16 cellular contexts compared by ENCODE assay signal in genomic region chr14:50804181-50804721, GRCh38. TPM values are rescaled to one million over a fixed set of nuclear protein-coding genes. Genes with fewer than 3 reads are reported as not detected.
DNase-seq lines count a peak whose midpoint lies in the region; ATAC-seq, FAIRE-seq and TF ChIP-seq lines count a peak whose summit lies in the region.
"Had no signal": no experiment of that assay in that cellular context is flagged by ENCODE, and none has a peak within 500 bp of the region (broad histone marks: within the 10 kb centered on the region; RNA-seq: fewer than 3 reads in every experiment).

No MANE protein-coding gene starts in this region.

- no peak overlapping the region for H3K4me3 Mint-ChIP-seq in activated naive CD8-positive, alpha-beta T cell
- H3K4me3 Mint-ChIP-seq in activated naive CD8-positive, alpha-beta T cell treated with anti-CD3 and anti-CD28 coated beads for 36 hours: no peak overlapping the region
- H3K4me3 Mint-ChIP-seq: activated CD4-positive, alpha-beta memory T cell treated with anti-CD3 and anti-CD28 coated beads, Interleukin-2, amount 10 ng/mL, durations not matched to agents 7 days and 5 days; T-cell had no signal

- no peak for DNase-seq in activated naive CD8-positive, alpha-beta T cell treated with anti-CD3 and anti-CD28 coated beads for 36 hours
- DNase-seq in choroid plexus epithelial cell (ENCODE audit: low read depth) (peak; percentile 31), lung microvascular endothelial cell (ENCODE audit: low read depth in 2 of 2) (peak; percentile 33 to 79), upper lobe of right lung (no peak), small intestine (no peak)
- no peak for DNase-seq in activated CD8-positive, alpha-beta memory T cell treated with anti-CD3 and anti-CD28 coated beads, Interleukin-2, amount 50 U/mL, for 4 hours
- DNase-seq: activated CD4-positive, alpha-beta memory T cell treated with anti-CD3 and anti-CD28 coated beads, Interleukin-2, amount 10 ng/mL, durations not matched to agents 7 days and 5 days; GDM1; mesendoderm; NK-92 treated with Interleukin-12 subunit alpha and Interleukin-12 subunit beta, amount 100 ng/mL, for 24 hours; stimulated activated CD4-positive, alpha-beta T cell treated with anti-CD3 and anti-CD28 coated beads, Interleukin-12 subunit alpha, Interleukin-12 subunit beta, amount 100 ng/mL, for 4 hours; T-cell had no signal

- FAIRE-seq in small intestine (lab: Jason Lieb, UNC): no peak
- FAIRE-seq: A204.1 had no signal

- TF ChIP-seq CTCF in choroid plexus epithelial cell (conservative IDR thresholded peaks at IDR 0.05; ENCODE audit: low read depth, low read length) (no peak), upper lobe of right lung (IDR thresholded peaks at IDR 0.05) (no peak)

- peaks cover 13% of the 10 kb centered on the region for H3K36me3 Mint-ChIP-seq in activated naive CD8-positive, alpha-beta T cell
- peaks cover 15% of the 10 kb centered on the region for H3K36me3 Mint-ChIP-seq in activated naive CD8-positive, alpha-beta T cell treated with anti-CD3 and anti-CD28 coated beads for 36 hours

- H3K27me3 ChIP-seq in upper lobe of right lung: no peaks in the 10 kb centered on the region
- H3K27me3 ChIP-seq in small intestine (ENCODE audit: control insufficient read depth in 2 of 2, insufficient read depth in 2 of 2, low read length in 2 of 2): no peaks in the 10 kb centered on the region

- H3K36me3 ChIP-seq in upper lobe of right lung (no peaks in the 10 kb centered on the region), small intestine (ENCODE audit: control insufficient read depth in 2 of 2, insufficient read depth in 2 of 2, low read length in 2 of 2) (no peaks in the 10 kb centered on the region)

- intact Hi-C loops in upper lobe of right lung (cut with DNase I): no loop called here

- H3K4me1 ChIP-seq in upper lobe of right lung (no peaks in the 10 kb centered on the region), small intestine (ENCODE audit: control insufficient read depth in 2 of 2, insufficient read depth in 1 of 2, low read depth in 1 of 2, low read length in 1 of 2) (no peaks in the 10 kb centered on the region)

- H3K9me3 ChIP-seq in upper lobe of right lung (no peaks in the 10 kb centered on the region), small intestine (ENCODE audit: control insufficient read depth, low read depth) (no peaks in the 10 kb centered on the region)

- no peaks in the 10 kb centered on the region for H3K9me3 Mint-ChIP-seq in activated naive CD8-positive, alpha-beta T cell (ENCODE audit: low read depth)
- H3K9me3 Mint-ChIP-seq in activated naive CD8-positive, alpha-beta T cell treated with anti-CD3 and anti-CD28 coated beads for 36 hours: no peaks in the 10 kb centered on the region
- H3K9me3 Mint-ChIP-seq: activated CD4-positive, alpha-beta memory T cell treated with anti-CD3 and anti-CD28 coated beads, Interleukin-2, amount 10 ng/mL, durations not matched to agents 7 days and 5 days; T-cell had no signal

- no peak overlapping the region for H3K4me3 ChIP-seq in choroid plexus epithelial cell (ENCODE audit: low read depth, low read length)
- no peak overlapping the region for H3K4me3 ChIP-seq in upper lobe of right lung
- H3K4me3 ChIP-seq in small intestine (ENCODE audit: low read depth in 1 of 2, low read length in 2 of 2): no peak overlapping the region

- no peaks in the 10 kb centered on the region for H3K27me3 Mint-ChIP-seq in activated naive CD8-positive, alpha-beta T cell
- no peaks in the 10 kb centered on the region for H3K27me3 Mint-ChIP-seq in activated naive CD8-positive, alpha-beta T cell treated with anti-CD3 and anti-CD28 coated beads for 36 hours
- H3K27me3 Mint-ChIP-seq: activated CD4-positive, alpha-beta memory T cell treated with anti-CD3 and anti-CD28 coated beads, Interleukin-2, amount 10 ng/mL, durations not matched to agents 7 days and 5 days; T-cell had no signal

- H3K27ac ChIP-seq in upper lobe of right lung: no peak overlapping the region
- H3K27ac ChIP-seq in small intestine (ENCODE audit: low read depth in 1 of 2, low read length in 1 of 2): no peak overlapping the region

- 73 to 94% (median 80%) methylated on average over 5 of the region's 5 CpGs for WGBS in small intestine, 3 donors

- H3K27ac Mint-ChIP-seq in activated naive CD8-positive, alpha-beta T cell: peak overlapping the region; percentile 28
- no peak overlapping the region for H3K27ac Mint-ChIP-seq in activated naive CD8-positive, alpha-beta T cell treated with anti-CD3 and anti-CD28 coated beads for 36 hours
- H3K27ac Mint-ChIP-seq: activated CD4-positive, alpha-beta memory T cell treated with anti-CD3 and anti-CD28 coated beads, Interleukin-2, amount 10 ng/mL, durations not matched to agents 7 days and 5 days; T-cell had no signal

- H3K4me1 Mint-ChIP-seq in activated naive CD8-positive, alpha-beta T cell (ENCODE audit: low read depth): peaks cover 51% of the 10 kb centered on the region
- H3K4me1 Mint-ChIP-seq in activated naive CD8-positive, alpha-beta T cell treated with anti-CD3 and anti-CD28 coated beads for 36 hours: peaks cover 32% of the 10 kb centered on the region
- H3K4me1 Mint-ChIP-seq: activated CD4-positive, alpha-beta memory T cell treated with anti-CD3 and anti-CD28 coated beads, Interleukin-2, amount 10 ng/mL, durations not matched to agents 7 days and 5 days had no signal

- ATAC-seq in upper lobe of right lung: peak; percentile 27
- no peak for ATAC-seq in HG03139 (IDR thresholded peaks at IDR 0.05; ENCODE audit: unreplicated experiment)
- ATAC-seq: HCT116, T-cell had no signal

RNA-seq across cellular contexts. Expression of gene NIN, which starts 26.7 kb away (rescaled TPM):
- 10 to 100 TPM; 66.6 to 67.9 TPM for total RNA-seq in activated naive CD8-positive, alpha-beta T cell treated with anti-CD3 and anti-CD28 coated beads for 36 hours
- total RNA-seq in lung microvascular endothelial cell (21.8 and 22.0 TPM in 2 replicates), upper lobe of right lung (37.5 TPM)
- 1 to 10 TPM; 1.9 to 4.4 (median 3.1) TPM for polyA plus RNA-seq in small intestine

Comparison
In these comparisons a context has a peak if more than half of its experiments do, and no peak if none do; other contexts are left out.
1. DNase-seq: peak in choroid plexus epithelial cell (single experiment) and lung microvascular endothelial cell (2 of 2); none in activated naive CD8-positive, alpha-beta T cell treated with anti-CD3 and anti-CD28 coated beads for 36 hours (single experiment), upper lobe of right lung (single experiment), activated CD8-positive, alpha-beta memory T cell treated with anti-CD3 and anti-CD28 coated beads, Interleukin-2, amount 50 U/mL, for 4 hours (single experiment) and small intestine (single experiment).